1 cellular context compared by ENCODE assay signal in the genomic region with DNA sequence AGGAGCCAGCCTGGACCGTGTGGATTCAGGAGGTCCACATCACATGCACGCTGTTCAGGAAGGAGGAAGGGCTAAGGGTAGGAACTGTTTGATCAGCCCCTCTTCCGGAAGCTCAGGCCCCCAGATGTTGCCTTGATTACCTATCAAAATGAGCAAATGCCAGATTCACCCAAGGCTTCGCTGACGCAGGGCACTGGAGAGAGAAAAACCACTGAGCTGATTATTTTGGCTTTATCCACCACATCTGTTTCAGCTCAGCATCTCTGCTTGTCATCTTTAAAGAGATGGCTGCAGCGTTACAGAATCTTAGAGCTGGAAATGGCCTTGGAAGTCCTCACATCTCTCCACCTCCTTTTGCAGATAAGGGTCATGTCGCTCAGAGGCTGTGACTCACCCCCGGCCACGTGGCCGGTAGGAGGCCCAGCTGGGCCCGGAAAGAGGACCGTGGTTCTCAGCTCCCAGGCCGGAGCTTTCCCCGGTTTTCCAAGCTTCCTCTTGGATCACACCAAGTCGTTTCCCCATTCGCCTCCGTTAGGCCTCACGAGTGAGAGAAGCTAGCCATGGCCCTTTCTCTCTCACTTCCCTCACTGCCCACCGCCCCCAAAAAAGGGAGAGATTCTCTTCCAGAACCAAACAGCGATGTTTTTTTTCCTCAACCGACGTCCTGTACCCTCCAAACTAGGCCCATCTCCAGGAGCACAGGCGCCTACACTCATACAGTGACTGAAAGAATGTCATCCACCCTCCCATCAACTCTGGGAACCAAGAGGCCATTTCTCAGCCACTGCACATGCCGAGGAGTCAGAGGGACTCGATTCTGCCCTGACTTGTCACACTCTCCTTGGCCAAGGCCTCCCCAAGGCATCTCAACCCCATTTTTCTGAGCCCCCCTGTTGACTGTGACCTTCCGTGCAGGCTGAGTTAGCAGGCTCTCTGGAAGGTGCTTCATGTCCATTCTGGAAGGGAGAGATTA.
A peak's percentile ranks its signal among the peaks of the same experiment; 100 is the strongest.
TF ChIP-seq lines count a peak whose summit lies in the region.

No MANE protein-coding gene starts in this region.

TF ChIP-seq in SK-N-SH, 30 proteins besides CTCF, POLR2A, EP300 and RAD21 (continued from another document):
- TF ChIP-seq, protein P1, sequence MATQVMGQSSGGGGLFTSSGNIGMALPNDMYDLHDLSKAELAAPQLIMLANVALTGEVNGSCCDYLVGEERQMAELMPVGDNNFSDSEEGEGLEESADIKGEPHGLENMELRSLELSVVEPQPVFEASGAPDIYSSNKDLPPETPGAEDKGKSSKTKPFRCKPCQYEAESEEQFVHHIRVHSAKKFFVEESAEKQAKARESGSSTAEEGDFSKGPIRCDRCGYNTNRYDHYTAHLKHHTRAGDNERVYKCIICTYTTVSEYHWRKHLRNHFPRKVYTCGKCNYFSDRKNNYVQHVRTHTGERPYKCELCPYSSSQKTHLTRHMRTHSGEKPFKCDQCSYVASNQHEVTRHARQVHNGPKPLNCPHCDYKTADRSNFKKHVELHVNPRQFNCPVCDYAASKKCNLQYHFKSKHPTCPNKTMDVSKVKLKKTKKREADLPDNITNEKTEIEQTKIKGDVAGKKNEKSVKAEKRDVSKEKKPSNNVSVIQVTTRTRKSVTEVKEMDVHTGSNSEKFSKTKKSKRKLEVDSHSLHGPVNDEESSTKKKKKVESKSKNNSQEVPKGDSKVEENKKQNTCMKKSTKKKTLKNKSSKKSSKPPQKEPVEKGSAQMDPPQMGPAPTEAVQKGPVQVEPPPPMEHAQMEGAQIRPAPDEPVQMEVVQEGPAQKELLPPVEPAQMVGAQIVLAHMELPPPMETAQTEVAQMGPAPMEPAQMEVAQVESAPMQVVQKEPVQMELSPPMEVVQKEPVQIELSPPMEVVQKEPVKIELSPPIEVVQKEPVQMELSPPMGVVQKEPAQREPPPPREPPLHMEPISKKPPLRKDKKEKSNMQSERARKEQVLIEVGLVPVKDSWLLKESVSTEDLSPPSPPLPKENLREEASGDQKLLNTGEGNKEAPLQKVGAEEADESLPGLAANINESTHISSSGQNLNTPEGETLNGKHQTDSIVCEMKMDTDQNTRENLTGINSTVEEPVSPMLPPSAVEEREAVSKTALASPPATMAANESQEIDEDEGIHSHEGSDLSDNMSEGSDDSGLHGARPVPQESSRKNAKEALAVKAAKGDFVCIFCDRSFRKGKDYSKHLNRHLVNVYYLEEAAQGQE (IDR thresholded peaks at IDR 0.05; ENCODE audit: low read depth, low read length), result no peak
- TF ChIP-seq SIN3A (IDR thresholded peaks at IDR 0.05; ENCODE audit: borderline replicate concordance, low read depth, low read length) (0 out of 2 replicates have a peak, but pooled peaks have one; percentile 10), ELF1 (IDR thresholded peaks at IDR 0.05) (0 out of 2 replicates have a peak, but pooled peaks have one; percentile 40), FOSL2 (IDR thresholded peaks at IDR 0.05; ENCODE audit: borderline replicate concordance, low read depth) (peak; percentile 90), JUND (IDR thresholded peaks at IDR 0.05) (peak; percentile 83), YY1 (IDR thresholded peaks at IDR 0.05; ENCODE audit: low read depth) (peak; percentile 60; the same call in 1 of the 2 replicates), MXI1 (IDR thresholded peaks at IDR 0.05; ENCODE audit: low read depth, low read length) (no peak), TAF1 (IDR thresholded peaks at IDR 0.05; ENCODE audit: borderline replicate concordance, low read depth, low read length) (no peak), NFIC (IDR thresholded peaks at IDR 0.05; ENCODE audit: borderline replicate concordance) (peak; percentile 74), CHD2 (IDR thresholded peaks at IDR 0.05; ENCODE audit: low read length, partially characterized antibody) (no peak), SMC3 (IDR thresholded peaks at IDR 0.05; ENCODE audit: low read depth, low read length) (no peak), TCF12 (IDR thresholded peaks at IDR 0.05) (peak; percentile 92)
- TF ChIP-seq, protein P2, sequence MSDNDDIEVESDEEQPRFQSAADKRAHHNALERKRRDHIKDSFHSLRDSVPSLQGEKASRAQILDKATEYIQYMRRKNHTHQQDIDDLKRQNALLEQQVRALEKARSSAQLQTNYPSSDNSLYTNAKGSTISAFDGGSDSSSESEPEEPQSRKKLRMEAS (IDR thresholded peaks at IDR 0.05; ENCODE audit: low read depth), result peak; percentile 99
- TF ChIP-seq, protein P3, sequence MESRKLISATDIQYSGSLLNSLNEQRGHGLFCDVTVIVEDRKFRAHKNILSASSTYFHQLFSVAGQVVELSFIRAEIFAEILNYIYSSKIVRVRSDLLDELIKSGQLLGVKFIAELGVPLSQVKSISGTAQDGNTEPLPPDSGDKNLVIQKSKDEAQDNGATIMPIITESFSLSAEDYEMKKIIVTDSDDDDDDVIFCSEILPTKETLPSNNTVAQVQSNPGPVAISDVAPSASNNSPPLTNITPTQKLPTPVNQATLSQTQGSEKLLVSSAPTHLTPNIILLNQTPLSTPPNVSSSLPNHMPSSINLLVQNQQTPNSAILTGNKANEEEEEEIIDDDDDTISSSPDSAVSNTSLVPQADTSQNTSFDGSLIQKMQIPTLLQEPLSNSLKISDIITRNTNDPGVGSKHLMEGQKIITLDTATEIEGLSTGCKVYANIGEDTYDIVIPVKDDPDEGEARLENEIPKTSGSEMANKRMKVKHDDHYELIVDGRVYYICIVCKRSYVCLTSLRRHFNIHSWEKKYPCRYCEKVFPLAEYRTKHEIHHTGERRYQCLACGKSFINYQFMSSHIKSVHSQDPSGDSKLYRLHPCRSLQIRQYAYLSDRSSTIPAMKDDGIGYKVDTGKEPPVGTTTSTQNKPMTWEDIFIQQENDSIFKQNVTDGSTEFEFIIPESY (IDR thresholded peaks at IDR 0.05; ENCODE audit: borderline replicate concordance, low read depth), result peak; percentile 48; the same call in 1 of the 2 replicates
